In the genomic region with DNA sequence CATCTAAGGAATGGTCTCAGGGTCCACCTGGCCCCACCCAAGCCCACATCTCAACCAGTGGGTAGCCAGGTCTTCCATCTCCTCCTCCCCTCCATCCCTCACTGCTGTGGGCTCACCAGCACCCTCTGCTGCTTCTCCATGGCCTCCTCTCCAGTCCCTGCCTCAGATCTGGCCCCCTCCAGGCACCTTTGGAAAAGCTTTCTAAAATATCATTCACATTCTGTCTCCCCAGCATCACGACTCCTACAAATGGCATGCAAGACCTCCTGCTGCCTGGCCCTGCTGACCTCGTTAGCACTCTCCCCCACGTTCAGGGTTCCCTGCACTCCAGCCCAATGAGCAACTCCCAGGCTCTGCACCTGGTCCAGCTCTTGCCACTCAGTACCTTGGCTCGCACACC, we compare ENCODE assay signal across 17 cellular contexts. TPM values are rescaled to one million over a fixed set of nuclear protein-coding genes. Genes with fewer than 3 reads are reported as not detected.
DNase-seq lines count a peak whose midpoint lies in the region; ATAC-seq and TF ChIP-seq lines count a peak whose summit lies in the region.
"Had no signal": no experiment of that assay in that cellular context is flagged by ENCODE, and none has a peak within 500 bp of the region (broad histone marks: within the 10 kb centered on the region; RNA-seq: fewer than 3 reads in every experiment).

No MANE protein-coding gene starts in this region.

- peak; percentile 14 for TF ChIP-seq CTCF in fibroblast of mammary gland (conservative IDR thresholded peaks at IDR 0.05; ENCODE audit: control insufficient read depth, insufficient read depth, low read depth, low read length)

- ATAC-seq in HG02885 (IDR thresholded peaks at IDR 0.05; ENCODE audit: poor library complexity, unreplicated experiment) (no peak), GM21526 (IDR thresholded peaks at IDR 0.05; ENCODE audit: low FRiP score, unreplicated experiment) (no peak)

- DNase-seq in H4 (ENCODE audit: low spot score): peak; percentile 27
- peak; percentile 23 for DNase-seq in RPMI7951 (ENCODE audit: low read depth)
- peak; percentile 23 for DNase-seq in fibroblast of mammary gland (ENCODE audit: low read depth)
- peak; percentile 21 for DNase-seq in renal cortical epithelial cell (ENCODE audit: low read depth)
- no peak for DNase-seq in NCI-H2029 (lab: John Stamatoyannopoulos, UW)
- no peak for DNase-seq in mucosa of gallbladder (ENCODE audit: low spot score)
- DNase-seq: activated gamma-delta T cell; CD4-positive, CD25-positive, alpha-beta regulatory T cell; effector CD8-positive, alpha-beta T cell; MV-4-11; posterior cingulate gyrus; thyroid gland had no signal

- H3K4me3 ChIP-seq in fibroblast of mammary gland (ENCODE audit: control insufficient read depth, low read depth, low read length): no peak overlapping the region
- H3K4me3 ChIP-seq: ascending aorta, thyroid gland had no signal

RNA-seq across cellular contexts. Expression of gene GLP2R, which starts 13.7 kb away (rescaled TPM):
- 1.3 and 2.8 TPM in 2 replicates for total RNA-seq in H4 (2014; rRNA removed; shearing (Covaris generic))
- not detected in 2 replicates for total RNA-seq in RPMI7951 (2014; rRNA removed; shearing (Covaris generic))
- total RNA-seq in renal cortical epithelial cell (0.55 and 1.9 TPM in 2 replicates), mucosa of gallbladder (23.5 TPM)
- total RNA-seq: activated CD8-positive, alpha-beta memory T cell treated with anti-CD3 and anti-CD28 coated beads for 36 hours; ascending aorta; CD4-positive, CD25-positive, alpha-beta regulatory T cell; frontal cortex had no signal

RNA-seq across cellular contexts. Expression of gene GSG1L2, which starts 17.6 kb away (rescaled TPM):
- not detected in 2 replicates for total RNA-seq in H4 (2014; rRNA removed; shearing (Covaris generic))
- not detected in 2 replicates for total RNA-seq in RPMI7951 (2014; rRNA removed; shearing (Covaris generic))
- total RNA-seq in renal cortical epithelial cell (not detected in 2 replicates), mucosa of gallbladder (not detected)
- total RNA-seq: activated CD8-positive, alpha-beta memory T cell treated with anti-CD3 and anti-CD28 coated beads for 36 hours; ascending aorta; CD4-positive, CD25-positive, alpha-beta regulatory T cell; frontal cortex; thyroid gland had no signal

RNA-seq across cellular contexts. Expression of gene DHRS7C, which starts 48.0 kb away (rescaled TPM):
- not detected in 2 replicates for total RNA-seq in H4 (2014; rRNA removed; shearing (Covaris generic))
- total RNA-seq in RPMI7951 (2014; rRNA removed; shearing (Covaris generic)): not detected in 2 replicates
- not detected in 2 replicates for total RNA-seq in renal cortical epithelial cell
- total RNA-seq in mucosa of gallbladder: not detected
- total RNA-seq: activated CD8-positive, alpha-beta memory T cell treated with anti-CD3 and anti-CD28 coated beads for 36 hours; ascending aorta; CD4-positive, CD25-positive, alpha-beta regulatory T cell; frontal cortex; thyroid gland had no signal

Comparison
In these comparisons a context has a peak if more than half of its experiments do, and no peak if none do; other contexts are left out.
1. DNase-seq: peak in H4 (single experiment), RPMI7951 (single experiment), fibroblast of mammary gland (single experiment) and renal cortical epithelial cell (single experiment); none in NCI-H2029 (single experiment) and mucosa of gallbladder (single experiment).